ENCODE assay signal across 8 cellular contexts in genomic region chr2:201258666-201258999, GRCh38. TPM values are rescaled to one million over a fixed set of nuclear protein-coding genes. Genes with fewer than 3 reads are reported as not detected.
DNase-seq lines count a peak whose midpoint lies in the region; ATAC-seq and TF ChIP-seq lines count a peak whose summit lies in the region.

No MANE protein-coding gene starts in this region.

- peak overlapping the region; percentile 88 for H3K4me3 Mint-ChIP-seq in T-helper 2 cell treated with Interferon-gamma antibody and Interleukin-4, amounts not matched to agents 5 μg/mL and 100 μg/mL, for 36 hours

- peaks cover 45% of the 10 kb centered on the region for H3F3A ChIP-seq in PC-9 (ENCODE audit: insufficient read depth, low read depth)

- H3K4me3 ChIP-seq in PC-9 (peak overlapping the region; percentile 59), parathyroid adenoma (ENCODE audit: low read depth, low read length) (peak overlapping the region; percentile 73)

- H3K4me1 Mint-ChIP-seq in T-helper 2 cell treated with Interferon-gamma antibody and Interleukin-4, amounts not matched to agents 5 μg/mL and 100 μg/mL, for 36 hours (ENCODE audit: low read depth) = peaks cover 57% of the 10 kb centered on the region

- no peak for DNase-seq in T-helper 2 cell treated with Interferon-gamma antibody and Interleukin-4, amounts not matched to agents 5 μg/mL and 100 μg/mL, for 36 hours (ENCODE audit: low spot score)
- DNase-seq in T-helper 2 cell (no peak), PC-9 (no peak), epithelial cell of prostate (ENCODE audit: low read depth, low spot score) (no peak), omental fat pad (ENCODE audit: low spot score) (no peak), HPDE6-E6E7 (ENCODE audit: extremely low spot score) (no peak), NCI-H345 treated with DMSO at 0.1 percent for 48 hours (lab: John Stamatoyannopoulos, UW; ENCODE audit: unreplicated experiment) (no peak)

- H3K4me1 ChIP-seq in PC-9 (replicated peaks; ENCODE audit: insufficient read depth) (peaks cover 38% of the 10 kb centered on the region), parathyroid adenoma (peaks cover 10% of the 10 kb centered on the region)

- H3K4me2 ChIP-seq in PC-9 (peak overlapping the region; percentile 79), parathyroid adenoma (ENCODE audit: low read length) (peak overlapping the region; percentile 87)

- TF ChIP-seq CTCF in PC-9 (conservative IDR thresholded peaks at IDR 0.05) (no peak), parathyroid adenoma (IDR thresholded peaks at IDR 0.05) (no peak), omental fat pad (IDR thresholded peaks at IDR 0.05) (no peak)

- ATAC-seq in omental fat pad (ENCODE audit: low FRiP score) = no peak

- H3K9me3 ChIP-seq in PC-9 (ENCODE audit: insufficient read depth, low read depth) (no peaks in the 10 kb centered on the region), parathyroid adenoma (ENCODE audit: control insufficient read depth, low read length) (no peaks in the 10 kb centered on the region)

- no TSS peak for BruUV-seq in PC-9 (replicated peaks; lab: Mats Ljungman, UMichigan)

- H3K9me2 ChIP-seq in PC-9 (ENCODE audit: insufficient read depth) = no peaks in the 10 kb centered on the region

- no peaks in the 10 kb centered on the region for H3K9me3 Mint-ChIP-seq in T-helper 2 cell treated with Interferon-gamma antibody and Interleukin-4, amounts not matched to agents 5 μg/mL and 100 μg/mL, for 36 hours

- H4K20me1 ChIP-seq in PC-9 (ENCODE audit: insufficient read depth) = no peaks in the 10 kb centered on the region

- no peak overlapping the region for H3K9ac ChIP-seq in parathyroid adenoma

- H3K79me2 ChIP-seq in PC-9 (ENCODE audit: low read depth) = peaks cover 48% of the 10 kb centered on the region
- H3K79me2 ChIP-seq in parathyroid adenoma = no peaks in the 10 kb centered on the region

- peaks cover 32% of the 10 kb centered on the region for H3K36me3 Mint-ChIP-seq in T-helper 2 cell treated with Interferon-gamma antibody and Interleukin-4, amounts not matched to agents 5 μg/mL and 100 μg/mL, for 36 hours (ENCODE audit: low read depth)

- no peaks in the 10 kb centered on the region for H3K36me3 ChIP-seq in PC-9 (ENCODE audit: low read depth)
- no peaks in the 10 kb centered on the region for H3K36me3 ChIP-seq in parathyroid adenoma (ENCODE audit: control insufficient read depth, insufficient read depth, low read length)

- peak overlapping the region; percentile 99 for H3K27ac Mint-ChIP-seq in T-helper 2 cell treated with Interferon-gamma antibody and Interleukin-4, amounts not matched to agents 5 μg/mL and 100 μg/mL, for 36 hours

- CTCF ChIA-PET in PC-9 (lab: Charles Lee) = no interaction called here

- intact Hi-C loops in PC-9 (cut with micrococcal nuclease; ENCODE audit: unreplicated experiment) = loop anchor here (1.0 to 5.0 kb wide), 2 partner anchors 22 to 384 kb away; partner anchors contain the start of gene TMEM237

- H3K27me3 Mint-ChIP-seq in T-helper 2 cell treated with Interferon-gamma antibody and Interleukin-4, amounts not matched to agents 5 μg/mL and 100 μg/mL, for 36 hours (ENCODE audit: low read depth) = no peaks in the 10 kb centered on the region

- POLR2A ChIA-PET in PC-9 (lab: Charles Lee; ENCODE audit: unreplicated experiment) = interaction anchor here (0.7 kb wide), 1 partner anchor 295 kb away, joined by 4 read pairs; no protein-coding TSS in a partner anchor

- H2AFZ ChIP-seq in PC-9 (peak overlapping the region; percentile 75), parathyroid adenoma (peak overlapping the region; percentile 86)

- H3K27ac ChIP-seq in PC-9 (peak overlapping the region; percentile 94), epithelial cell of prostate (peak overlapping the region; percentile 97), parathyroid adenoma (peak overlapping the region; percentile 61)

- H3K27me3 ChIP-seq in PC-9 (ENCODE audit: insufficient read depth, low read depth) (no peaks in the 10 kb centered on the region), parathyroid adenoma (ENCODE audit: control insufficient read depth, insufficient read depth, low read length) (no peaks in the 10 kb centered on the region)

RNA-seq across cellular contexts. Expression of gene CASP8, which starts 1.7 kb away (rescaled TPM):
- total RNA-seq in PC-9 (2021) (42.4 and 48.2 TPM in 2 replicates), omental fat pad (10 to 100 TPM; 22.9 to 31.4 (median 26.5) TPM)
